In the genomic region with DNA sequence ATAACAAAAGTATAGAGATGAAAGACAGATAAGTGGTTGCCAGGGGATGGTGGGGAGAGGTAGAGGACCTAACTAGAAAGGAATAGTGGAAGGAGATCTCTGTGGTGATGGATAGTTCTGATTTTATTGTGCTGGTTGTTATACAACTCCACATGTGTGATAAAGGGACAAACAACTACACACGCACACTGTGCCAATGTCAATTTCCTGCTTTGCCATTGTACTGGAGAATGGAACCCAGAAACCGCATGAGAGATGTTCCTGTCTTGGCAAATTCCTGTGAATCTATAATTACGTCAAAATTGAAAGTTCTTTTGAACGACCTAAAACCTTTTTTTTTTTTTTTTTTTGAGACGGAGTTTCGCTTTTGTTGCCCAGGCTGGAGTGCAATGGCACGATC, we compare ENCODE assay signal across 25 cellular contexts. TPM values are rescaled to one million over a fixed set of nuclear protein-coding genes. Genes with fewer than 3 reads are reported as not detected.
DNase-seq lines count a peak whose midpoint lies in the region; ATAC-seq and TF ChIP-seq lines count a peak whose summit lies in the region.
"Had no signal": no experiment of that assay in that cellular context is flagged by ENCODE, and none has a peak within 500 bp of the region (broad histone marks: within the 10 kb centered on the region; RNA-seq: fewer than 3 reads in every experiment).

No MANE protein-coding gene starts in this region.

- H4K5ac ChIP-seq in H9 (ENCODE audit: insufficient read length, low read depth, low read length): no peak overlapping the region

- H3K4me1 Mint-ChIP-seq in activated CD4-positive, alpha-beta T cell treated with anti-CD3 and anti-CD28 coated beads, Interleukin-2, amount 10 ng/mL, durations not matched to agents 7 days and 5 days: peaks cover 22% of the 10 kb centered on the region
- H3K4me1 Mint-ChIP-seq in activated T-helper 17 cell treated with anti-CD3 and anti-CD28 coated beads, Interleukin-2, amount 50 U/mL, for 72 hours: peaks cover 19% of the 10 kb centered on the region
- H3K4me1 Mint-ChIP-seq in H9: no peaks in the 10 kb centered on the region

- POLR2A ChIA-PET in activated CD4-positive, alpha-beta T cell treated with anti-CD3 and anti-CD28 coated beads, Interleukin-2, amount 10 ng/mL, durations not matched to agents 7 days and 5 days (lab: Charles Lee): no interaction called here

- no peak overlapping the region for H2BK12ac ChIP-seq in H9 (ENCODE audit: insufficient read length, low read depth, low read length)

- no peak for DNase-seq in activated CD4-positive, alpha-beta T cell treated with anti-CD3 and anti-CD28 coated beads, Interleukin-2, amount 10 ng/mL, durations not matched to agents 7 days and 5 days
- no peak for DNase-seq in activated CD4-positive, alpha-beta T cell treated with anti-CD3 and anti-CD28 coated beads for 4 hours
- peak; percentile 23 for DNase-seq in M059J (ENCODE audit: low read depth)
- no peak for DNase-seq in mucosa of descending colon
- no peak for DNase-seq in H9
- no peak for DNase-seq in NOMO-1 (lab: John Stamatoyannopoulos, UW; ENCODE audit: unreplicated experiment in 2 of 2)
- no peak for DNase-seq in effector CD8-positive, alpha-beta T cell (lab: John Stamatoyannopoulos, UW)
- DNase-seq: activated gamma-delta T cell; caudate nucleus; foreskin keratinocyte; GOT3; left lung; naive thymus-derived CD4-positive, alpha-beta T cell; NCI-H1105 treated with DMSO at 0.1 percent for 48 hours; NCI-H510A treated with DMSO at 0.1 percent for 48 hours; NK-92 treated with Interleukin-12 subunit alpha and Interleukin-12 subunit beta, amount 100 ng/mL, for 24 hours; Peyer's patch; posterior cingulate gyrus; sigmoid colon; stimulated activated CD4-positive, alpha-beta T cell treated with anti-CD3 and anti-CD28 coated beads, Interleukin-15, amount 100 ng/mL, for 24 hours had no signal

- no peak overlapping the region for H2BK20ac ChIP-seq in H9 (ENCODE audit: low read depth, low read length, poor library complexity, severe bottlenecking)

- H3K56ac ChIP-seq in H9 (ENCODE audit: insufficient read length, low read depth, low read length): no peak overlapping the region

- no peak overlapping the region for H4K91ac ChIP-seq in H9 (ENCODE audit: insufficient read length, low read depth, low read length)

- H3K9me3 ChIP-seq in mucosa of descending colon (no peaks in the 10 kb centered on the region), H9 (ENCODE audit: control insufficient read depth, low read depth, low read length) (no peaks in the 10 kb centered on the region)
- H3K9me3 ChIP-seq: ascending aorta, left lung, Peyer's patch, sigmoid colon, SJSA1 had no signal

- H3K27me3 ChIP-seq in H9 (ENCODE audit: insufficient read depth, low read length): no peaks in the 10 kb centered on the region
- H3K27me3 ChIP-seq: ascending aorta, Peyer's patch, SJSA1 had no signal

- H3K4me3 ChIP-seq in mucosa of descending colon: no peak overlapping the region
- H3K4me3 ChIP-seq: ascending aorta, left lung, Peyer's patch, sigmoid colon, SJSA1 had no signal

- no peak overlapping the region for H2BK120ac ChIP-seq in H9 (ENCODE audit: low read depth, low read length, poor library complexity, severe bottlenecking)

- no peak overlapping the region for H4K8ac ChIP-seq in H9 (replicated peaks; ENCODE audit: insufficient read length, low read depth, low read length)

- no peak overlapping the region for H3K27ac ChIP-seq in H9 (ENCODE audit: insufficient read length, low read depth, low read length)
- H3K27ac ChIP-seq: ascending aorta, foreskin keratinocyte, left lung, sigmoid colon, SJSA1, VCaP had no signal

- no peak overlapping the region for H3K4ac ChIP-seq in H9 (ENCODE audit: low read depth, low read length)

- H3K4me3 Mint-ChIP-seq in activated CD4-positive, alpha-beta T cell treated with anti-CD3 and anti-CD28 coated beads, Interleukin-2, amount 10 ng/mL, durations not matched to agents 7 days and 5 days: no peak overlapping the region
- peak overlapping the region; percentile 67 for H3K4me3 Mint-ChIP-seq in activated T-helper 17 cell treated with anti-CD3 and anti-CD28 coated beads, Interleukin-2, amount 50 U/mL, for 72 hours
- H3K4me3 Mint-ChIP-seq in H9: no peak overlapping the region

- H3K36me3 ChIP-seq in mucosa of descending colon (ENCODE audit: low read depth): no peaks in the 10 kb centered on the region
- H3K36me3 ChIP-seq: ascending aorta, left lung, Peyer's patch, sigmoid colon, SJSA1 had no signal

- H4K20me1 ChIP-seq in H9 (ENCODE audit: control insufficient read depth, insufficient read depth, insufficient read length): no peaks in the 10 kb centered on the region

- no peaks in the 10 kb centered on the region for H3K23me2 ChIP-seq in H9 (ENCODE audit: insufficient read length, low read depth, low read length, poor library complexity, severe bottlenecking)

- WGBS in H9 (ENCODE audit: extremely low coverage, insufficient read length, low lambda C conversion rate): no CpG with 5 or more reads among the region's 7 CpGs

- H3K4me2 ChIP-seq in H9 (ENCODE audit: insufficient read depth, insufficient read length, low read length): no peak overlapping the region

- no peaks in the 10 kb centered on the region for H3K36me3 Mint-ChIP-seq in activated CD4-positive, alpha-beta T cell treated with anti-CD3 and anti-CD28 coated beads, Interleukin-2, amount 10 ng/mL, durations not matched to agents 7 days and 5 days (ENCODE audit: low read depth)
- H3K36me3 Mint-ChIP-seq in activated T-helper 17 cell treated with anti-CD3 and anti-CD28 coated beads, Interleukin-2, amount 50 U/mL, for 72 hours (ENCODE audit: low read depth): peaks cover 86% of the 10 kb centered on the region
- H3K36me3 Mint-ChIP-seq in H9 (ENCODE audit: insufficient read depth in 1 of 3, low read depth in 3 of 3): no peaks in the 10 kb centered on the region

- intact Hi-C loops in mucosa of descending colon (cut with DNase I, micrococcal nuclease): no loop called here

- CTCF ChIA-PET in activated CD4-positive, alpha-beta T cell treated with anti-CD3 and anti-CD28 coated beads, Interleukin-2, amount 10 ng/mL, durations not matched to agents 7 days and 5 days (lab: Charles Lee): no interaction called here

- no peak overlapping the region for H3K23ac ChIP-seq in H9 (ENCODE audit: insufficient read length, low read depth, low read length)

- H3K14ac ChIP-seq in H9 (ENCODE audit: insufficient read depth, low read length): no peak overlapping the region

- H3K27ac Mint-ChIP-seq in activated CD4-positive, alpha-beta T cell treated with anti-CD3 and anti-CD28 coated beads, Interleukin-2, amount 10 ng/mL, durations not matched to agents 7 days and 5 days: peak overlapping the region; percentile 59
- H3K27ac Mint-ChIP-seq in activated T-helper 17 cell treated with anti-CD3 and anti-CD28 coated beads, Interleukin-2, amount 50 U/mL, for 72 hours: peak overlapping the region; percentile 51
- H3K27ac Mint-ChIP-seq in H9: no peak overlapping the region

- no peaks in the 10 kb centered on the region for H3K79me2 ChIP-seq in H9 (ENCODE audit: insufficient read depth, low read length)

- no peak overlapping the region for H2AK5ac ChIP-seq in H9 (ENCODE audit: insufficient read length, low read length)

- no peaks in the 10 kb centered on the region for H3K27me3 Mint-ChIP-seq in activated CD4-positive, alpha-beta T cell treated with anti-CD3 and anti-CD28 coated beads, Interleukin-2, amount 10 ng/mL, durations not matched to agents 7 days and 5 days
- no peaks in the 10 kb centered on the region for H3K27me3 Mint-ChIP-seq in activated T-helper 17 cell treated with anti-CD3 and anti-CD28 coated beads, Interleukin-2, amount 50 U/mL, for 72 hours
- peaks cover 8% of the 10 kb centered on the region for H3K27me3 Mint-ChIP-seq in H9 (ENCODE audit: low read depth)

- no peaks in the 10 kb centered on the region for H3K9me3 Mint-ChIP-seq in activated CD4-positive, alpha-beta T cell treated with anti-CD3 and anti-CD28 coated beads, Interleukin-2, amount 10 ng/mL, durations not matched to agents 7 days and 5 days
- no peaks in the 10 kb centered on the region for H3K9me3 Mint-ChIP-seq in activated T-helper 17 cell treated with anti-CD3 and anti-CD28 coated beads, Interleukin-2, amount 50 U/mL, for 72 hours
- no peaks in the 10 kb centered on the region for H3K9me3 Mint-ChIP-seq in H9
- H3K9me3 Mint-ChIP-seq: naive thymus-derived CD4-positive, alpha-beta T cell had no signal

- H3T11ph ChIP-seq in H9 (ENCODE audit: low read length): no peak overlapping the region

- H3K18ac ChIP-seq in H9 (ENCODE audit: insufficient read length, low read depth, low read length): no peak overlapping the region

- H2AFZ ChIP-seq in H9 (ENCODE audit: low read length): no peak overlapping the region

- no peak overlapping the region for H2BK5ac ChIP-seq in H9 (ENCODE audit: insufficient read length, low read length)

- H3K79me1 ChIP-seq in H9 (ENCODE audit: insufficient read depth, low read depth, low read length, poor library complexity, severe bottlenecking): no peaks in the 10 kb centered on the region

- ATAC-seq in activated T-helper 17 cell treated with anti-CD3 and anti-CD28 coated beads, Interleukin-2, amount 50 U/mL, for 72 hours (replicated peaks): peak; percentile 61
- peak; percentile 28 for ATAC-seq in mucosa of descending colon
- ATAC-seq: foreskin keratinocyte; left lung; naive thymus-derived CD4-positive, alpha-beta T cell had no signal

- H3K4me1 ChIP-seq in mucosa of descending colon (ENCODE audit: low read depth) (no peaks in the 10 kb centered on the region), H9 (ENCODE audit: insufficient read depth, low read length) (no peaks in the 10 kb centered on the region)
- H3K4me1 ChIP-seq: ascending aorta, foreskin keratinocyte, left lung, Peyer's patch, sigmoid colon, SJSA1 had no signal

- H3K9ac ChIP-seq in H9 (ENCODE audit: extremely low read depth, insufficient read length, low read length): no peak overlapping the region

- no peak overlapping the region for H2BK15ac ChIP-seq in H9 (ENCODE audit: low read depth, low read length)

- TF ChIP-seq CTCF in mucosa of descending colon (IDR thresholded peaks at IDR 0.05) (no peak), H9 (conservative IDR thresholded peaks at IDR 0.05) (no peak)

RNA-seq across cellular contexts. Expression of gene TNFRSF9, which starts 11.0 kb away (rescaled TPM):
- under 1 TPM; 0.57 to 0.62 TPM for total RNA-seq in activated CD4-positive, alpha-beta T cell treated with anti-CD3 and anti-CD28 coated beads, Interleukin-2, amount 10 ng/mL, durations not matched to agents 7 days and 5 days
- 10.5 and 11.0 TPM in 2 replicates for total RNA-seq in M059J (2014; rRNA removed; shearing (Covaris generic))
- total RNA-seq in activated T-helper 17 cell treated with anti-CD3 and anti-CD28 coated beads, Interleukin-2, amount 50 U/mL, for 72 hours: 10 to 100 TPM; 22.2 to 40.8 TPM
- total RNA-seq in mucosa of descending colon: under 1 TPM; 0.19 to 0.51 (median 0.35) TPM
- total RNA-seq in H9 (2021): not detected in 2 replicates
- total RNA-seq: ascending aorta, mesenteric fat pad, sigmoid colon had no signal

RNA-seq across cellular contexts. Expression of gene PARK7, which starts 31.9 kb away (rescaled TPM):
- 100 to 1,000 TPM; 226 to 232 TPM for total RNA-seq in activated CD4-positive, alpha-beta T cell treated with anti-CD3 and anti-CD28 coated beads, Interleukin-2, amount 10 ng/mL, durations not matched to agents 7 days and 5 days
- total RNA-seq in M059J (2014; rRNA removed; shearing (Covaris generic)): 231 and 297 TPM in 2 replicates
- total RNA-seq in activated T-helper 17 cell treated with anti-CD3 and anti-CD28 coated beads, Interleukin-2, amount 50 U/mL, for 72 hours: 100 to 1,000 TPM; 262 to 416 TPM
- total RNA-seq in mucosa of descending colon (100 to 1,000 TPM; 135 to 200 (median 186) TPM), H9 (2021) (370 and 379 TPM in 2 replicates)

Comparison
In these comparisons a context has a peak if more than half of its experiments do, and no peak if none do; other contexts are left out.
1. H3K27ac Mint-ChIP-seq: peak in activated CD4-positive, alpha-beta T cell treated with anti-CD3 and anti-CD28 coated beads, Interleukin-2, amount 10 ng/mL, durations not matched to agents 7 days and 5 days (single experiment) and activated T-helper 17 cell treated with anti-CD3 and anti-CD28 coated beads, Interleukin-2, amount 50 U/mL, for 72 hours (single experiment); none in H9 (0 of 3).